14 cellular contexts compared by ENCODE assay signal in genomic region chr9:121655231-121655755, GRCh38. TPM values are rescaled to one million over a fixed set of nuclear protein-coding genes. Genes with fewer than 3 reads are reported as not detected.
DNase-seq lines count a peak whose midpoint lies in the region; ATAC-seq and TF ChIP-seq lines count a peak whose summit lies in the region.
"Had no signal": no experiment of that assay in that cellular context is flagged by ENCODE, and none has a peak within 500 bp of the region (broad histone marks: within the 10 kb centered on the region; RNA-seq: fewer than 3 reads in every experiment).

No MANE protein-coding gene starts in this region.

- H3K79me2 ChIP-seq in osteoblast (ENCODE audit: insufficient read depth, low read length): no peaks in the 10 kb centered on the region

- H3K23ac ChIP-seq in mesenchymal stem cell (ENCODE audit: low read length in 2 of 2): no peak overlapping the region

- H2BK5ac ChIP-seq in mesenchymal stem cell (ENCODE audit: low read depth, low read length, poor library complexity, severe bottlenecking): no peak overlapping the region

- no peak for TF ChIP-seq CTCF in left ventricle myocardium inferior (IDR thresholded peaks at IDR 0.05; ENCODE audit: borderline replicate concordance)
- no peak for TF ChIP-seq CTCF in osteoblast (IDR thresholded peaks at IDR 0.05; ENCODE audit: extremely low read depth, low read depth, low read length)
- TF ChIP-seq CTCF in stomach (IDR thresholded peaks at IDR 0.05): no peak
- TF ChIP-seq CTCF in CD14-positive monocyte (IDR thresholded peaks at IDR 0.05): no peak

- no peak overlapping the region for H3K27ac Mint-ChIP-seq in activated T-cell treated with anti-CD3 and anti-CD28 coated beads, Interleukin-2, amount 50 U/mL, for 72 hours
- no peak overlapping the region for H3K27ac Mint-ChIP-seq in CD14-positive monocyte
- H3K27ac Mint-ChIP-seq: CD4-positive, alpha-beta T cell had no signal

- no peaks in the 10 kb centered on the region for H4K20me1 ChIP-seq in osteoblast (ENCODE audit: insufficient read depth, low read length)

- no peak overlapping the region for H2BK120ac ChIP-seq in mesenchymal stem cell (ENCODE audit: low read depth, low read length)

- no peak overlapping the region for H2BK15ac ChIP-seq in mesenchymal stem cell (ENCODE audit: low read depth, poor library complexity, severe bottlenecking)

- peaks cover 6% of the 10 kb centered on the region for H3K4me1 Mint-ChIP-seq in activated T-cell treated with anti-CD3 and anti-CD28 coated beads, Interleukin-2, amount 50 U/mL, for 72 hours (ENCODE audit: low read depth)
- H3K4me1 Mint-ChIP-seq in CD14-positive monocyte: peaks cover 13% of the 10 kb centered on the region

- TF ChIP-seq EP300 in stomach (IDR thresholded peaks at IDR 0.05): no peak

- no peak overlapping the region for H3K4ac ChIP-seq in mesenchymal stem cell (ENCODE audit: low read depth in 1 of 2, low read length in 2 of 2)

- H3K79me1 ChIP-seq in mesenchymal stem cell (replicated peaks; ENCODE audit: low read length, poor library complexity, severe bottlenecking): peaks cover 47% of the 10 kb centered on the region

- H3K4me3 ChIP-seq in left ventricle myocardium inferior (no peak overlapping the region), mesenchymal stem cell (ENCODE audit: insufficient read depth in 1 of 2, low read depth in 1 of 2, low read length in 2 of 2) (no peak overlapping the region), osteoblast (ENCODE audit: insufficient read depth, low read length) (no peak overlapping the region), stomach (no peak overlapping the region)
- H3K4me3 ChIP-seq: BLaER1 treated with 17β-estradiol and CSF1 and Interleukin-3, amounts not matched to agents 10 nM and 100 nM; GM23248 had no signal

- no peak overlapping the region for H3K4me3 Mint-ChIP-seq in activated T-cell treated with anti-CD3 and anti-CD28 coated beads, Interleukin-2, amount 50 U/mL, for 72 hours
- H3K4me3 Mint-ChIP-seq in CD14-positive monocyte: no peak overlapping the region
- H3K4me3 Mint-ChIP-seq: CD4-positive, alpha-beta T cell had no signal

- H2AFZ ChIP-seq in mesenchymal stem cell (ENCODE audit: low read depth, low read length): no peak overlapping the region
- no peak overlapping the region for H2AFZ ChIP-seq in osteoblast (ENCODE audit: low read length)
- H2AFZ ChIP-seq: GM23248 had no signal

- peak overlapping the region; percentile 88 for H3K27ac ChIP-seq in left ventricle myocardium inferior (replicated peaks)
- no peak overlapping the region for H3K27ac ChIP-seq in mesenchymal stem cell (ENCODE audit: low read length, poor library complexity, severe bottlenecking)
- no peak overlapping the region for H3K27ac ChIP-seq in osteoblast (ENCODE audit: low read depth, low read length)
- peak overlapping the region in 3 of 5 donors; percentile 2 to 65 (median 59) for H3K27ac ChIP-seq in stomach
- H3K27ac ChIP-seq: BLaER1 treated with 17β-estradiol and CSF1 and Interleukin-3, amounts not matched to agents 10 nM and 100 nM; GM23248 had no signal

- H3K9ac ChIP-seq in mesenchymal stem cell (ENCODE audit: low read length): no peak overlapping the region
- H3K9ac ChIP-seq: BLaER1 treated with 17β-estradiol and CSF1 and Interleukin-3, amounts not matched to agents 10 nM and 100 nM; GM23248 had no signal

- H3K4me2 ChIP-seq in mesenchymal stem cell (ENCODE audit: low read length, poor library complexity, severe bottlenecking): no peak overlapping the region
- H3K4me2 ChIP-seq in osteoblast (ENCODE audit: insufficient read depth, low read length): no peak overlapping the region

- H3K4me1 ChIP-seq in left ventricle myocardium inferior: peaks cover 98% of the 10 kb centered on the region
- peaks cover 21% of the 10 kb centered on the region for H3K4me1 ChIP-seq in mesenchymal stem cell (ENCODE audit: control insufficient read depth, insufficient read depth, low read depth, low read length)
- H3K4me1 ChIP-seq in osteoblast (ENCODE audit: insufficient read depth, low read length): peaks cover 8% of the 10 kb centered on the region
- peaks cover 64 to 90% (median 81%) of the 10 kb centered on the region in 4 donors for H3K4me1 ChIP-seq in stomach

- TF ChIP-seq POLR2A in stomach (IDR thresholded peaks at IDR 0.05): no peak

- H3K27me3 ChIP-seq in left ventricle myocardium inferior (ENCODE audit: low read depth) (no peaks in the 10 kb centered on the region), mesenchymal stem cell (ENCODE audit: control insufficient read depth in 1 of 2, insufficient read depth in 1 of 2, low read length in 2 of 2) (peaks cover 0 to 87% of the 10 kb centered on the region in 2 experiments), osteoblast (ENCODE audit: insufficient read depth, low read length) (peaks cover 64% of the 10 kb centered on the region), stomach (peaks cover 0 to 42% (median 0%) of the 10 kb centered on the region in 3 donors)

- no peak for ATAC-seq in left cardiac atrium
- no peak for ATAC-seq in activated T-cell treated with anti-CD3 and anti-CD28 coated beads, Interleukin-2, amount 50 U/mL, for 72 hours (replicated peaks in 1 of 2)
- ATAC-seq: HCT116 had no signal

- no peak overlapping the region for H2BK12ac ChIP-seq in mesenchymal stem cell (ENCODE audit: low read length in 2 of 2)

- no peak for DNase-seq in left ventricle myocardium inferior
- DNase-seq in left cardiac atrium: no peak
- no peak for DNase-seq in mesenchymal stem cell
- DNase-seq in osteoblast (ENCODE audit: insufficient read length, low spot score, missing footprints): peak; percentile 10
- no peak for DNase-seq in stomach
- no peak for DNase-seq in activated T-cell treated with anti-CD3 and anti-CD28 coated beads, Interleukin-2, amount 50 U/mL, for 72 hours
- DNase-seq in CD14-positive monocyte (ENCODE audit: low spot score): no peak
- DNase-seq: ACHN; Calu3; CD4-positive, alpha-beta T cell; DMS 273 treated with DMSO at 0.1 percent for 48 hours; GM23248 had no signal

- no peak overlapping the region for H2AK5ac ChIP-seq in mesenchymal stem cell (ENCODE audit: low read length, severe bottlenecking)

- no peaks in the 10 kb centered on the region for H3K9me3 ChIP-seq in left ventricle myocardium inferior (replicated peaks)
- H3K9me3 ChIP-seq in mesenchymal stem cell (ENCODE audit: control insufficient read depth, low read length): no peaks in the 10 kb centered on the region
- H3K9me3 ChIP-seq in osteoblast (ENCODE audit: low read depth, low read length): no peaks in the 10 kb centered on the region
- H3K9me3 ChIP-seq in stomach: no peaks in the 10 kb centered on the region
- H3K9me3 ChIP-seq: BLaER1 treated with 17β-estradiol and CSF1 and Interleukin-3, amounts not matched to agents 10 nM and 100 nM had no signal

- H4K8ac ChIP-seq in mesenchymal stem cell (ENCODE audit: low read length): peak overlapping the region; percentile 41

- H3K36me3 ChIP-seq in left ventricle myocardium inferior (no peaks in the 10 kb centered on the region), mesenchymal stem cell (ENCODE audit: control insufficient read depth in 1 of 2, insufficient read depth in 2 of 2, low read depth in 1 of 2, low read length in 2 of 2) (peaks cover 0 to 17% of the 10 kb centered on the region in 2 experiments), osteoblast (ENCODE audit: insufficient read depth, low read length) (no peaks in the 10 kb centered on the region), stomach (no peaks in the 10 kb centered on the region)
- H3K36me3 ChIP-seq: BLaER1 treated with 17β-estradiol and CSF1 and Interleukin-3, amounts not matched to agents 10 nM and 100 nM had no signal

- H3K36me3 Mint-ChIP-seq in activated T-cell treated with anti-CD3 and anti-CD28 coated beads, Interleukin-2, amount 50 U/mL, for 72 hours (ENCODE audit: insufficient read depth in 2 of 2): no peaks in the 10 kb centered on the region
- H3K36me3 Mint-ChIP-seq in CD14-positive monocyte: peaks cover 4 to 5% of the 10 kb centered on the region in 2 donors

- H4K91ac ChIP-seq in mesenchymal stem cell (ENCODE audit: low read length): no peak overlapping the region

- H3K27me3 Mint-ChIP-seq in activated T-cell treated with anti-CD3 and anti-CD28 coated beads, Interleukin-2, amount 50 U/mL, for 72 hours (ENCODE audit: low read depth): peaks cover 45% of the 10 kb centered on the region
- peaks cover 44 to 61% (median 51%) of the 10 kb centered on the region in 3 donors for H3K27me3 Mint-ChIP-seq in CD14-positive monocyte (ENCODE audit: low read depth in 3 of 3)

- H3K9me3 Mint-ChIP-seq in activated T-cell treated with anti-CD3 and anti-CD28 coated beads, Interleukin-2, amount 50 U/mL, for 72 hours: no peaks in the 10 kb centered on the region
- peaks cover 0 to 11% (median 6%) of the 10 kb centered on the region in 7 donors for H3K9me3 Mint-ChIP-seq in CD14-positive monocyte
- H3K9me3 Mint-ChIP-seq: CD4-positive, alpha-beta T cell had no signal

- WGBS in mesenchymal stem cell: 100% methylated on average over 3 of the region's 3 CpGs
- 90 to 100% (median 93%) methylated on average over 3 of the region's 3 CpGs for WGBS in stomach, 5 donors

- intact Hi-C loops in left ventricle myocardium inferior (cut with micrococcal nuclease): no loop called here
- intact Hi-C loops in left cardiac atrium (cut with DNase I): no loop called here
- intact Hi-C loops in stomach (cut with DNase I; ENCODE audit: low total_unique reads): no loop called here
- intact Hi-C loops in CD14-positive monocyte (cut with micrococcal nuclease): no loop called here

- H3K18ac ChIP-seq in mesenchymal stem cell (ENCODE audit: low read depth in 1 of 2, low read length in 2 of 2): no peak overlapping the region

- H3K14ac ChIP-seq in mesenchymal stem cell (ENCODE audit: low read length in 2 of 2): no peak overlapping the region

RNA-seq across cellular contexts. Expression of gene DAB2IP, which starts 3.9 kb away (rescaled TPM):
- total RNA-seq in left ventricle myocardium inferior: 50.7 TPM
- 10 to 100 TPM; 41.6 to 58.3 TPM for total RNA-seq in left cardiac atrium
- polyA plus RNA-seq in mesenchymal stem cell (2013, experiment 1 of 2): 13.7 TPM
- 12.0 TPM for polyA plus RNA-seq in mesenchymal stem cell (2013, experiment 2 of 2)
- total RNA-seq in osteoblast: 49.2 and 60.8 TPM in 2 replicates
- 100 to 1,000 TPM in 1 of 5 donors, 10 to 100 TPM in 4; 32.1 to 303 (median 63.6) TPM for total RNA-seq in stomach
- polyA plus RNA-seq in stomach: 10 to 100 TPM; 17.5 to 27.6 (median 25.5) TPM
- under 1 TPM; 0.35 to 0.74 TPM for total RNA-seq in activated T-cell treated with anti-CD3 and anti-CD28 coated beads, Interleukin-2, amount 50 U/mL, for 72 hours
- not detected for polyA plus RNA-seq in CD14-positive monocyte

Comparison
In these comparisons a context has a peak if more than half of its experiments do, and no peak if none do; other contexts are left out.
1. H3K27ac ChIP-seq: peak in left ventricle myocardium inferior (single experiment) and stomach (3 of 5); none in mesenchymal stem cell (single experiment) and osteoblast (single experiment).
2. RNA of gene DAB2IP, which starts 3.9 kb away (total RNA-seq): 32.1 to 303 TPM in stomach, 49.2 to 60.8 TPM in osteoblast, 41.6 to 58.3 TPM in left cardiac atrium and 50.7 TPM in left ventricle myocardium inferior (single experiment); 0.35 to 0.74 TPM in activated T-cell treated with anti-CD3 and anti-CD28 coated beads, Interleukin-2, amount 50 U/mL, for 72 hours; every median in the first group is over 10 times any median in the second.